Comparison of ENCODE assay signal across 8 cellular contexts in the genomic region with DNA sequence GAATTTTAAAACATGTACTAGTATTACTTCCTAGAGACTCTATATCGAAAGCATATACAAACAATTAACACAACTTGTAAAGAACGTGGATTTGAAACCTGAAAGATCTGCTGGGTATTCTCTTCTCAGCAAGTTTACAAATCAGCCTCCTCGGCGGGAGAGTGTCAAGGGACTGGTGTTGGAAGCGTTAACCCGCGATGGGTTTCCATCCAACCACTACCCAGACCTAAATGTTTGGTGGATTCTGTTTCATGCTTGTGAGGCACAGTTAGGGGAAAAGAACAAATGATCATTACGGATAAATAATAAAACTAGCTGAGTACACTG. TPM values are rescaled to one million over a fixed set of nuclear protein-coding genes. Genes with fewer than 3 reads are reported as not detected.
DNase-seq lines count a peak whose midpoint lies in the region; TF ChIP-seq lines count a peak whose summit lies in the region.

No MANE protein-coding gene starts in this region.

- peak overlapping the region; percentile 93; the same call in 1 of the 2 replicates for H3K4me3 ChIP-seq in iPS DF 6.9 (ENCODE audit: low read length)

- DNase-seq in T-helper 1 cell (no peak), HFFc6 (no peak), NCI-H2171 treated with DMSO at 0.1 percent for 48 hours (lab: John Stamatoyannopoulos, UW) (peak; percentile 66), iPS DF 6.9 (ENCODE audit: low read depth, low spot score) (no peak), OCI-M2 (lab: John Stamatoyannopoulos, UW; ENCODE audit: unreplicated experiment) (no peak)
- DNase-seq in stimulated activated CD4-positive, alpha-beta T cell treated with anti-CD3 and anti-CD28 coated beads, Interleukin-15, amount 100 ng/mL, for 24 hours: peak; percentile 67

- WGBS in iPS DF 6.9 (ENCODE audit: insufficient coverage, insufficient read length): no CpG with 5 or more reads among the region's 8 CpGs

- H3K4me1 Mint-ChIP-seq in T-helper 1 cell treated with Interleukin-12 subunit alpha and Interleukin-12 subunit beta and Interleukin-4 antibody, amounts not matched to agents 30 μg/mL and 1 μg/mL, for 36 hours (ENCODE audit: low read depth): peaks cover 18% of the 10 kb centered on the region
- H3K4me1 Mint-ChIP-seq in HFFc6 (ENCODE audit: low read depth): peaks cover 21% of the 10 kb centered on the region

- H3K4me1 ChIP-seq in iPS DF 6.9 (ENCODE audit: control insufficient read depth, insufficient read depth, low read length): no peaks in the 10 kb centered on the region

- TF ChIP-seq CTCF in HFFc6 (IDR thresholded peaks at IDR 0.05): no peak

- H3K4me3 Mint-ChIP-seq in T-helper 1 cell treated with Interleukin-12 subunit alpha and Interleukin-12 subunit beta and Interleukin-4 antibody, amounts not matched to agents 30 μg/mL and 1 μg/mL, for 36 hours: peak overlapping the region; percentile 94
- peak overlapping the region; percentile 93 for H3K4me3 Mint-ChIP-seq in HFFc6

- H3K36me3 Mint-ChIP-seq in T-helper 1 cell treated with Interleukin-12 subunit alpha and Interleukin-12 subunit beta and Interleukin-4 antibody, amounts not matched to agents 30 μg/mL and 1 μg/mL, for 36 hours (ENCODE audit: low read depth): peaks cover 6% of the 10 kb centered on the region
- no peaks in the 10 kb centered on the region; the same call in 1 of the 2 replicates for H3K36me3 Mint-ChIP-seq in HFFc6 (ENCODE audit: low read depth)

- no peaks in the 10 kb centered on the region for H3K36me3 ChIP-seq in iPS DF 6.9 (ENCODE audit: control insufficient read depth, insufficient read depth, low read length)

- H3K9me3 Mint-ChIP-seq in T-helper 1 cell treated with Interleukin-12 subunit alpha and Interleukin-12 subunit beta and Interleukin-4 antibody, amounts not matched to agents 30 μg/mL and 1 μg/mL, for 36 hours: no peaks in the 10 kb centered on the region
- H3K9me3 Mint-ChIP-seq in HFFc6: no peaks in the 10 kb centered on the region

- H3K27ac ChIP-seq in angular gyrus (ENCODE audit: low read depth, low read length) (peak overlapping the region; percentile 96), iPS DF 6.9 (ENCODE audit: low read length) (no peak overlapping the region)

- H3K27me3 ChIP-seq in iPS DF 6.9 (ENCODE audit: control insufficient read depth, insufficient read depth, low read length): no peaks in the 10 kb centered on the region

- no peaks in the 10 kb centered on the region for H3K9me3 ChIP-seq in iPS DF 6.9 (ENCODE audit: control insufficient read depth, insufficient read depth, low read length)

- H3K27me3 Mint-ChIP-seq in T-helper 1 cell treated with Interleukin-12 subunit alpha and Interleukin-12 subunit beta and Interleukin-4 antibody, amounts not matched to agents 30 μg/mL and 1 μg/mL, for 36 hours (ENCODE audit: low read depth): no peaks in the 10 kb centered on the region
- H3K27me3 Mint-ChIP-seq in HFFc6 (ENCODE audit: insufficient read depth): peaks cover 3% of the 10 kb centered on the region

- H3K27ac Mint-ChIP-seq in T-helper 1 cell treated with Interleukin-12 subunit alpha and Interleukin-12 subunit beta and Interleukin-4 antibody, amounts not matched to agents 30 μg/mL and 1 μg/mL, for 36 hours: peak overlapping the region; percentile 98
- H3K27ac Mint-ChIP-seq in HFFc6: peak overlapping the region; percentile 100

RNA-seq across cellular contexts. Expression of a gene that starts 0.8 kb away (rescaled TPM):
- 10 to 100 TPM; 10.0 to 17.8 (median 14.7) TPM for total RNA-seq in HFFc6 (2021; fragmentation: NEBNext Ultra II Directional; extraction: Animal tissue kit (Norgen Biotek cat#: 25700))

RNA-seq across cellular contexts. Expression of a gene that starts 58.4 kb away (rescaled TPM):
- 10 to 100 TPM; 50.3 to 58.1 (median 55.3) TPM for total RNA-seq in HFFc6 (2021; fragmentation: NEBNext Ultra II Directional; extraction: Animal tissue kit (Norgen Biotek cat#: 25700))

Comparison
In these comparisons a context has a peak if more than half of its experiments do, and no peak if none do; other contexts are left out.
1. DNase-seq: peak in NCI-H2171 treated with DMSO at 0.1 percent for 48 hours (single experiment) and stimulated activated CD4-positive, alpha-beta T cell treated with anti-CD3 and anti-CD28 coated beads, Interleukin-15, amount 100 ng/mL, for 24 hours (single experiment); none in T-helper 1 cell (0 of 5), HFFc6 (single experiment), iPS DF 6.9 (single experiment) and OCI-M2 (single experiment).